27 cellular contexts compared by ENCODE assay signal in the genomic region with DNA sequence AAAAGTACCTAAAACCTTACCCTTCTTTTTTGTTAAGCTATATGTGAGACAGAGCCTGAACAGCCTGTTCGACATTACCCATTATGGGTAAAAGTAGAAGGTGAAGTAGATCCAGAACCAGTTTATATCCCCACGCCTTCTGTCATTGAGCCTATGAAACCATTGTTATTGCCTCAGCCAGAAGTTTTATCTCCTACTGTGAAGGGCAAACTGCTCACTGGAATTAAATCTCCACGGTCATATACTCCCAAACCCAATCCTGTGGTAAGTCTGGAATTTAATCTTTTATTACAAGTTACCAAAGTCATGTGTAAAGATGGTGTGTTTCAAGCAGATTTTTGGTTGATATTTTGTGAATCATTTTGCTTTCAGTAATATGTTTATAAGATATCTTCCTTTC. TPM values are rescaled to one million over a fixed set of nuclear protein-coding genes. Genes with fewer than 3 reads are reported as not detected.
A peak's percentile ranks its signal among the peaks of the same experiment; 100 is the strongest.
DNase-seq lines count a peak whose midpoint lies in the region; ATAC-seq and TF ChIP-seq lines count a peak whose summit lies in the region.
"Had no signal": no experiment of that assay in that cellular context is flagged by ENCODE, and none has a peak within 500 bp of the region (broad histone marks: within the 10 kb centered on the region; RNA-seq: fewer than 3 reads in every experiment).

No MANE protein-coding gene starts in this region.

- peaks cover 36% of the 10 kb centered on the region for H3K36me3 Mint-ChIP-seq in CD8-positive, alpha-beta T cell
- H3K36me3 Mint-ChIP-seq: activated naive CD4-positive, alpha-beta T cell treated with anti-CD3 and anti-CD28 coated beads, Interleukin-2, amount 50 U/mL, for 72 hours had no signal

- no peak for ATAC-seq in CD8-positive, alpha-beta T cell
- no peak for ATAC-seq in HG02852 (IDR thresholded peaks at IDR 0.05; ENCODE audit: unreplicated experiment)
- ATAC-seq: activated naive CD4-positive, alpha-beta T cell treated with anti-CD3 and anti-CD28 coated beads, Interleukin-2, amount 50 U/mL, for 72 hours; pancreas had no signal

- H3K4me3 Mint-ChIP-seq in CD8-positive, alpha-beta T cell, result no peak overlapping the region
- H3K4me3 Mint-ChIP-seq: activated CD4-positive, alpha-beta memory T cell treated with anti-CD3 and anti-CD28 coated beads for 36 hours; CD4-positive, CD25-positive, alpha-beta regulatory T cell; nephron progenitor cell; T-helper 1 cell treated with Interleukin-12 subunit alpha and Interleukin-12 subunit beta and Interleukin-4 antibody, amounts not matched to agents 30 μg/mL and 1 μg/mL, for 36 hours had no signal

- H3K27ac Mint-ChIP-seq in CD8-positive, alpha-beta T cell, result no peak overlapping the region
- H3K27ac Mint-ChIP-seq: activated CD4-positive, alpha-beta memory T cell treated with anti-CD3 and anti-CD28 coated beads for 36 hours; activated naive CD4-positive, alpha-beta T cell treated with anti-CD3 and anti-CD28 coated beads, Interleukin-2, amount 50 U/mL, for 72 hours; CD4-positive, CD25-positive, alpha-beta regulatory T cell; nephron progenitor cell; T-helper 1 cell treated with Interleukin-12 subunit alpha and Interleukin-12 subunit beta and Interleukin-4 antibody, amounts not matched to agents 30 μg/mL and 1 μg/mL, for 36 hours had no signal

- H3K27me3 ChIP-seq in BJ (ENCODE audit: control insufficient read depth, insufficient read depth, low read length) (no peaks in the 10 kb centered on the region), A673 (replicated peaks; ENCODE audit: insufficient read depth, low read depth, low read length, poor library complexity) (no peaks in the 10 kb centered on the region)
- H3K27me3 ChIP-seq in CD8-positive, alpha-beta T cell (ENCODE audit: insufficient read depth, low read length), result no peaks in the 10 kb centered on the region
- H3K27me3 ChIP-seq: dorsolateral prefrontal cortex, MG63, pancreas, upper lobe of left lung had no signal

- no peaks in the 10 kb centered on the region for H3K27me3 Mint-ChIP-seq in CD8-positive, alpha-beta T cell (ENCODE audit: low read depth)
- H3K27me3 Mint-ChIP-seq: activated CD4-positive, alpha-beta memory T cell treated with anti-CD3 and anti-CD28 coated beads for 36 hours; CD4-positive, CD25-positive, alpha-beta regulatory T cell had no signal

- no peaks in the 10 kb centered on the region for H3K9me3 Mint-ChIP-seq in CD8-positive, alpha-beta T cell
- H3K9me3 Mint-ChIP-seq: activated CD4-positive, alpha-beta memory T cell treated with anti-CD3 and anti-CD28 coated beads for 36 hours; activated naive CD4-positive, alpha-beta T cell treated with anti-CD3 and anti-CD28 coated beads, Interleukin-2, amount 50 U/mL, for 72 hours; CD4-positive, CD25-positive, alpha-beta regulatory T cell; nephron progenitor cell; T-helper 1 cell treated with Interleukin-12 subunit alpha and Interleukin-12 subunit beta and Interleukin-4 antibody, amounts not matched to agents 30 μg/mL and 1 μg/mL, for 36 hours had no signal

- DNase-seq in AG04449 (ENCODE audit: low read depth, low spot score), result peak; percentile 17
- DNase-seq in BJ (ENCODE audit: low read depth), result peak; percentile 14
- peak; percentile 25 for DNase-seq in NCI-H226
- peak; percentile 40 for DNase-seq in fibroblast of peridontal ligament (ENCODE audit: extremely low read depth)
- no peak for DNase-seq in CD8-positive, alpha-beta T cell
- DNase-seq in A673 (ENCODE audit: low spot score), result no peak
- DNase-seq in H4 (ENCODE audit: low spot score), result no peak
- DNase-seq: ACHN; activated CD4-positive, alpha-beta memory T cell treated with anti-CD3 and anti-CD28 coated beads for 36 hours; activated CD4-positive, CD25-positive, alpha-beta regulatory T cell treated with anti-CD3 and anti-CD28 coated beads, Interleukin-2, amount 50 U/mL, for 72 hours; activated CD8-positive, alpha-beta memory T cell treated with anti-CD3 and anti-CD28 coated beads, Interleukin-2, amount 50 U/mL, for 48 hours; aorta; CD4-positive, CD25-positive, alpha-beta regulatory T cell; cerebellar nuclear complex; dorsolateral prefrontal cortex; MG63; NCI-H1417 treated with DMSO at 0.1 percent for 48 hours; NCI-H446 treated with DMSO at 0.1 percent for 48 hours; NCI-H82; nephron progenitor cell; pancreas; right cardiac atrium; stimulated activated CD4-positive, alpha-beta T cell treated with anti-CD3 and anti-CD28 coated beads, Interleukin-2, amount 100 ng/mL, for 48 hours had no signal

- H3K4me1 ChIP-seq in CD8-positive, alpha-beta T cell (ENCODE audit: insufficient read depth, low read length), result no peaks in the 10 kb centered on the region
- H3K4me1 ChIP-seq in A673 (ENCODE audit: insufficient read depth, low read length, poor library complexity, severe bottlenecking), result peaks cover 9% of the 10 kb centered on the region
- H3K4me1 ChIP-seq: pancreas, upper lobe of left lung had no signal

- H3K36me3 ChIP-seq in BJ (ENCODE audit: control insufficient read depth, insufficient read depth, low read length) (no peaks in the 10 kb centered on the region; the same call in 1 of the 2 replicates), A673 (ENCODE audit: insufficient read depth, low read length, poor library complexity, severe bottlenecking) (no peaks in the 10 kb centered on the region)
- H3K36me3 ChIP-seq in CD8-positive, alpha-beta T cell (ENCODE audit: insufficient read depth, low read length), result peaks cover 8% of the 10 kb centered on the region
- H3K36me3 ChIP-seq: pancreas had no signal

- POLR2A ChIA-PET in AG04449 (lab: Yijun Ruan, JAX) (no interaction called here), BJ (lab: Charles Lee) (no interaction called here), A673 (lab: Charles Lee; ENCODE audit: low non-redundant PET) (no interaction called here)
- POLR2A ChIA-PET in CD8-positive, alpha-beta T cell (lab: Charles Lee), result no interaction called here

- H3K4me3 ChIP-seq in AG04449 (ENCODE audit: low read depth, low read length) (no peak overlapping the region), BJ (ENCODE audit: low read depth, low read length) (no peak overlapping the region), A673 (ENCODE audit: low read depth, low read length, poor library complexity, severe bottlenecking) (no peak overlapping the region)
- no peak overlapping the region for H3K4me3 ChIP-seq in CD8-positive, alpha-beta T cell (ENCODE audit: low read depth, low read length)
- H3K4me3 ChIP-seq: dorsolateral prefrontal cortex, MG63, pancreas, upper lobe of left lung had no signal

- intact Hi-C loops in CD8-positive, alpha-beta T cell (cut with DNase I, micrococcal nuclease), result no loop called here
- intact Hi-C loops in A673 (cut with micrococcal nuclease; ENCODE audit: unreplicated experiment), result no loop called here

- H3K27ac ChIP-seq in CD8-positive, alpha-beta T cell (ENCODE audit: low read depth, low read length), result no peak overlapping the region
- H3K27ac ChIP-seq in A673 (ENCODE audit: low read depth, low read length, poor library complexity, severe bottlenecking), result no peak overlapping the region
- H3K27ac ChIP-seq: dorsolateral prefrontal cortex, pancreas, upper lobe of left lung had no signal

- CTCF ChIA-PET in AG04449 (lab: Yijun Ruan, JAX), result interaction anchor here (1.2 to 1.4 kb wide), 3 partner anchors 10 to 262 kb away, joined by 3 to 4 read pairs (median 3); no protein-coding TSS in a partner anchor
- CTCF ChIA-PET in BJ (lab: Yijun Ruan, JAX), result interaction anchor here (1.4 kb wide), 1 partner anchor 20 kb away, joined by 3 read pairs; no protein-coding TSS in a partner anchor
- CTCF ChIA-PET in CD8-positive, alpha-beta T cell (lab: Charles Lee), result no interaction called here
- CTCF ChIA-PET in A673 (lab: Charles Lee), result no interaction called here

- TF ChIP-seq CTCF in AG04449 (IDR thresholded peaks at IDR 0.05; ENCODE audit: insufficient read depth, low read length, missing control alignments) (no peak), BJ (IDR thresholded peaks at IDR 0.05; ENCODE audit: insufficient read depth, low read depth, low read length) (no peak), A673 (conservative IDR thresholded peaks at IDR 0.05; ENCODE audit: low read depth, low read length) (no peak)
- no peak for TF ChIP-seq CTCF in CD8-positive, alpha-beta T cell (IDR thresholded peaks at IDR 0.05)

- H3K9me3 ChIP-seq in CD8-positive, alpha-beta T cell (ENCODE audit: low read length), result no peaks in the 10 kb centered on the region
- H3K9me3 ChIP-seq in A673 (ENCODE audit: low read depth, low read length, poor library complexity, severe bottlenecking), result no peaks in the 10 kb centered on the region
- H3K9me3 ChIP-seq: MG63, pancreas, upper lobe of left lung had no signal

- no TSS peak for BruUV-seq in A673 (replicated peaks; lab: Mats Ljungman, UMichigan)

- H3K4me1 Mint-ChIP-seq in CD8-positive, alpha-beta T cell (ENCODE audit: low read depth), result peaks cover 4% of the 10 kb centered on the region
- H3K4me1 Mint-ChIP-seq: nephron progenitor cell had no signal

RNA-seq across cellular contexts. Expression of gene MAPKBP1, which starts 47.1 kb away (rescaled TPM):
- 4.8 and 8.3 TPM in 2 replicates for polyA plus RNA-seq in BJ (2011; rRNA removed)
- 20.9 and 26.7 TPM in 2 replicates for polyA minus RNA-seq in BJ (2011; rRNA and poly(A)+ RNA removed)
- total RNA-seq in CD8-positive, alpha-beta T cell, result 10 to 100 TPM; 24.2 to 25.3 TPM
- total RNA-seq in A673 (2021), result 29.3 and 30.7 TPM in 2 replicates
- total RNA-seq in H4 (2014; rRNA removed; shearing (Covaris generic)), result 4.1 and 4.4 TPM in 2 replicates

Comparison
In these comparisons a context has a peak if more than half of its experiments do, and no peak if none do; other contexts are left out.
1. DNase-seq: peak in AG04449 (single experiment), BJ (single experiment), NCI-H226 (single experiment) and fibroblast of peridontal ligament (single experiment); none in CD8-positive, alpha-beta T cell (0 of 7), A673 (single experiment) and H4 (single experiment).
2. CTCF ChIA-PET loops: an anchor here in AG04449 (1.2 to 1.4 kb wide) and BJ (1.4 kb wide); none called in CD8-positive, alpha-beta T cell and A673.